ENCODE assay signal across 7 cellular contexts in genomic region chr1:30823627-30823968, GRCh38.
A peak's percentile ranks its signal among the peaks of the same experiment; 100 is the strongest.
DNase-seq lines count a peak whose midpoint lies in the region; ATAC-seq and TF ChIP-seq lines count a peak whose summit lies in the region.

No MANE protein-coding gene starts in this region.

- H3K27ac ChIP-seq in body of pancreas (peak overlapping the region; percentile 85 to 100 (median 93)), lung (ENCODE audit: low read depth in 1 of 2, low read length in 1 of 2) (peak overlapping the region; percentile 92 to 96), testis (peak overlapping the region; percentile 87)

- H3K27me3 ChIP-seq in body of pancreas (no peaks in the 10 kb centered on the region), lung (ENCODE audit: control insufficient read depth, insufficient read depth) (no peaks in the 10 kb centered on the region), testis (no peaks in the 10 kb centered on the region)

- ATAC-seq in body of pancreas (peak; percentile 1), lung (ENCODE audit: insufficient read depth, low FRiP score) (no peak), GM19351 (IDR thresholded peaks at IDR 0.05; ENCODE audit: unreplicated experiment) (no peak)

- H3K36me3 ChIP-seq in body of pancreas (replicated peaks in 1 of 2; ENCODE audit: insufficient read depth in 1 of 2, low read depth in 2 of 2) (no peaks in the 10 kb centered on the region), lung (ENCODE audit: control insufficient read depth in 2 of 2, insufficient read depth in 2 of 2, low read length in 2 of 2) (no peaks in the 10 kb centered on the region), testis (ENCODE audit: low read depth, missing control alignments) (no peaks in the 10 kb centered on the region)

- peak overlapping the region; percentile 49 for H3K4me3 ChIP-seq in LNCaP clone FGC (ENCODE audit: low read depth, low read length)
- no peak overlapping the region for H3K4me3 ChIP-seq in body of pancreas
- H3K4me3 ChIP-seq in lung, result no peak overlapping the region
- peak overlapping the region in 1 of 2 donors; percentile 34 for H3K4me3 ChIP-seq in testis

- TF ChIP-seq CTCF in LNCaP clone FGC (IDR thresholded peaks at IDR 0.05; ENCODE audit: control insufficient read depth, extremely low read depth, insufficient read depth) (no peak), body of pancreas (IDR thresholded peaks at IDR 0.05) (no peak), lung (IDR thresholded peaks at IDR 0.05; ENCODE audit: control extremely low read depth, extremely low read depth) (no peak), testis (IDR thresholded peaks at IDR 0.05) (no peak)

- no peak for DNase-seq in LNCaP clone FGC (ENCODE audit: low read depth)
- no peak for DNase-seq in body of pancreas
- DNase-seq in lung (ENCODE audit: low spot score), result no peak
- DNase-seq in testis, result no peak
- no peak for DNase-seq in NCI-H1048 (lab: John Stamatoyannopoulos, UW)
- DNase-seq in stimulated activated naive CD4-positive, alpha-beta T cell (lab: John Stamatoyannopoulos, UW), result no peak

- no peak for TF ChIP-seq POLR2A in body of pancreas (IDR thresholded peaks at IDR 0.05)
- TF ChIP-seq POLR2A in testis (IDR thresholded peaks at IDR 0.05), result no peak

- 30 to 39% methylated on average over 2 to 3 of the region's 3 CpGs for WGBS in body of pancreas, 2 donors
- 63 to 72% methylated on average over 3 of the region's 3 CpGs for whole genome bisulfite sequencing in lung, 2 donors
- WGBS in testis, 2 donors, result 37 to 71% methylated on average over 3 of the region's 3 CpGs

- H3K4me1 ChIP-seq in body of pancreas (peaks cover 20% of the 10 kb centered on the region), lung (ENCODE audit: control insufficient read depth in 2 of 2, insufficient read depth in 2 of 2, low read length in 2 of 2) (peaks cover 2 to 13% of the 10 kb centered on the region in 2 donors), testis (peaks cover 13% of the 10 kb centered on the region)

- H3K9me3 ChIP-seq in body of pancreas (no peaks in the 10 kb centered on the region), lung (ENCODE audit: control insufficient read depth in 2 of 2, insufficient read depth in 1 of 2, low read length in 1 of 2) (no peaks in the 10 kb centered on the region), testis (no peaks in the 10 kb centered on the region)

- intact Hi-C loops in body of pancreas (cut with DNase I), result no loop called here
- intact Hi-C loops in testis (cut with DNase I; ENCODE audit: low total_unique reads), result no loop called here
